In genomic region chr17:10415161-10415560, GRCh38 we compare ENCODE assay signal across 34 cellular contexts. TPM values are rescaled to one million over a fixed set of nuclear protein-coding genes. Genes with fewer than 3 reads are reported as not detected.
"Had no signal": no experiment of that assay in that cellular context is flagged by ENCODE, and none has a peak within 500 bp of the region (broad histone marks: within the 10 kb centered on the region; RNA-seq: fewer than 3 reads in every experiment).

No MANE protein-coding gene starts in this region.

- H3K36me3 ChIP-seq: ascending aorta, cardiac muscle cell, Peyer's patch, SJSA1, WERI-Rb-1 had no signal

- H3K27me3 ChIP-seq: ascending aorta, cardiac muscle cell, Peyer's patch, SJSA1 had no signal

- ATAC-seq: activated CD8-positive, alpha-beta T cell treated with anti-CD3 and anti-CD28 coated beads for 36 hours; PC-3 had no signal

- H3K9me3 ChIP-seq: ascending aorta, Peyer's patch, SJSA1 had no signal

- DNase-seq: activated CD4-positive, alpha-beta T cell treated with anti-CD3 and anti-CD28 coated beads, Interleukin-2, amount 10 ng/mL, durations not matched to agents 24 days and 14 days; activated CD4-positive, alpha-beta T cell treated with anti-CD3 and anti-CD28 coated beads, Interleukin-2, amount 50 U/mL, for 4 hours; activated CD8-positive, alpha-beta T cell treated with anti-CD3 and anti-CD28 coated beads for 36 hours; activated gamma-delta T cell; activated naive CD4-positive, alpha-beta T cell treated with Interleukin-2 at 50 U/mL for 16 hours; activated naive CD8-positive, alpha-beta T cell treated with anti-CD3 and anti-CD28 coated beads, Interleukin-2, amount 10 ng/mL, durations not matched to agents 7 days and 5 days; activated T-cell treated with anti-CD3 and anti-CD28 coated beads, Interleukin-2, amount 50 U/mL, for 24 hours; amygdala; Karpas-422; KBM-7; NCI-H1048; NCI-H1105 treated with DMSO at 0.1 percent for 48 hours; NCI-H1436; NCI-H1694; NCI-H1930; NCI-H2081 treated with DMSO at 0.1 percent for 48 hours; NCI-H226; NCI-H446 treated with DMSO at 0.1 percent for 48 hours; NCI-H524 treated with DMSO at 0.1 percent for 48 hours; NK-92 treated with Interleukin-12 subunit alpha and Interleukin-12 subunit beta, amount 100 ng/mL, for 24 hours; PC-3; Peyer's patch; RPMI8226; SHP77 treated with DMSO at 0.1 percent for 48 hours; T1000; WERI-Rb-1 had no signal

- H3K27ac ChIP-seq: ascending aorta, cardiac muscle cell, Peyer's patch, SJSA1, WERI-Rb-1 had no signal

- H3K4me1 ChIP-seq: ascending aorta, Peyer's patch had no signal

- H3K4me3 ChIP-seq: ascending aorta, cardiac muscle cell, Peyer's patch, SJSA1 had no signal

RNA-seq across cellular contexts. Expression of gene MYH8, which starts 6.6 kb away (rescaled TPM):
- total RNA-seq: activated CD4-positive, alpha-beta T cell treated with anti-CD3 and anti-CD28 coated beads, Interleukin-2, amount 10 ng/mL, durations not matched to agents 24 days and 14 days; activated CD8-positive, alpha-beta T cell treated with anti-CD3 and anti-CD28 coated beads for 36 hours; activated naive CD8-positive, alpha-beta T cell treated with anti-CD3 and anti-CD28 coated beads, Interleukin-2, amount 10 ng/mL, durations not matched to agents 7 days and 5 days; activated T-helper 2 cell treated with anti-CD3 and anti-CD28 coated beads, Interferon-gamma antibody, Interleukin-2, Interleukin-4, amounts not matched to agents 10 μg/mL and 5 μg/mL and 100 μg/mL, durations not matched to agents 14 hours and 24 hours and 36 hours; ascending aorta; cardiac muscle cell; MCF 10A; PC-3; Peyer's patch; T-helper 1 cell treated with Interleukin-12 subunit alpha and Interleukin-12 subunit beta and Interleukin-4 antibody, amounts not matched to agents 30 ng/mL and 1 ng/mL, for 36 hours; T-helper 2 cell treated with Interferon-gamma antibody and Interleukin-4, amounts not matched to agents 100 ng/mL and 5 ng/mL, for 36 hours had no signal
- polyA plus RNA-seq: adipose tissue, cardiac muscle cell had no signal

RNA-seq across cellular contexts. Expression of gene MYH13, which starts 42.4 kb away (rescaled TPM):
- total RNA-seq: activated CD4-positive, alpha-beta T cell treated with anti-CD3 and anti-CD28 coated beads, Interleukin-2, amount 10 ng/mL, durations not matched to agents 24 days and 14 days; activated CD8-positive, alpha-beta T cell treated with anti-CD3 and anti-CD28 coated beads for 36 hours; activated naive CD8-positive, alpha-beta T cell treated with anti-CD3 and anti-CD28 coated beads, Interleukin-2, amount 10 ng/mL, durations not matched to agents 7 days and 5 days; activated T-helper 2 cell treated with anti-CD3 and anti-CD28 coated beads, Interferon-gamma antibody, Interleukin-2, Interleukin-4, amounts not matched to agents 10 μg/mL and 5 μg/mL and 100 μg/mL, durations not matched to agents 14 hours and 24 hours and 36 hours; ascending aorta; MCF 10A; PC-3; SJSA1; T-helper 1 cell treated with Interleukin-12 subunit alpha and Interleukin-12 subunit beta and Interleukin-4 antibody, amounts not matched to agents 30 ng/mL and 1 ng/mL, for 36 hours; T-helper 2 cell treated with Interferon-gamma antibody and Interleukin-4, amounts not matched to agents 100 ng/mL and 5 ng/mL, for 36 hours had no signal
- polyA plus RNA-seq: cardiac muscle cell had no signal

RNA-seq across cellular contexts. Expression of gene MYH4, which starts 54.2 kb away (rescaled TPM):
- total RNA-seq: activated CD4-positive, alpha-beta T cell treated with anti-CD3 and anti-CD28 coated beads, Interleukin-2, amount 10 ng/mL, durations not matched to agents 24 days and 14 days; activated CD8-positive, alpha-beta T cell treated with anti-CD3 and anti-CD28 coated beads for 36 hours; activated naive CD8-positive, alpha-beta T cell treated with anti-CD3 and anti-CD28 coated beads, Interleukin-2, amount 10 ng/mL, durations not matched to agents 7 days and 5 days; activated T-helper 2 cell treated with anti-CD3 and anti-CD28 coated beads, Interferon-gamma antibody, Interleukin-2, Interleukin-4, amounts not matched to agents 10 μg/mL and 5 μg/mL and 100 μg/mL, durations not matched to agents 14 hours and 24 hours and 36 hours; ascending aorta; MCF 10A; PC-3; Peyer's patch; SJSA1; T-helper 1 cell treated with Interleukin-12 subunit alpha and Interleukin-12 subunit beta and Interleukin-4 antibody, amounts not matched to agents 30 ng/mL and 1 ng/mL, for 36 hours; T-helper 2 cell treated with Interferon-gamma antibody and Interleukin-4, amounts not matched to agents 100 ng/mL and 5 ng/mL, for 36 hours had no signal
- polyA plus RNA-seq: adipose tissue had no signal
